ENCODE assay signal across 20 cellular contexts in the genomic region with DNA sequence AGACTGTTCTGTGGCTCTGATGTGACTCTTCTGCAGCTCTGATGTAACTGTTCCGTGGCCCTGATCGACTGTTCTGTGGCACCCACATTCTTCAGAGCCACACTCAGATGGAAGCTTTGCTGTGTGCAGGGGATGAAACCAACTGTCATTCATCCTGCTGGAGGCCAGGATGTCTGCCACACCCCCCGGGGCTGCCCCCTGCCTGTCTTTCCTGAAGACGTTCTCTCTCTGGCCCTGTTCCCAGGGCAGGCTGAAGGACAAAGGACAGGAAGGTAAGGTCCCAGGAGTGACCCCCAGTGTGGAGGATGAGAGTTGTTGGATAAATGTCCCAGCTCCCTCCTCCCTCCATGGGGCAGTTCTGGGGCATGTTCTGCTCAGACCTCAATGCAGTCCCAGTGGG. TPM values are rescaled to one million over a fixed set of nuclear protein-coding genes. Genes with fewer than 3 reads are reported as not detected.
DNase-seq lines count a peak whose midpoint lies in the region; FAIRE-seq and TF ChIP-seq lines count a peak whose summit lies in the region.
"Had no signal": no experiment of that assay in that cellular context is flagged by ENCODE, and none has a peak within 500 bp of the region (broad histone marks: within the 10 kb centered on the region; RNA-seq: fewer than 3 reads in every experiment).

No MANE protein-coding gene starts in this region.

- TF ChIP-seq CTCF in HFFc6 (IDR thresholded peaks at IDR 0.05) (no peak), astrocyte (IDR thresholded peaks at IDR 0.05; ENCODE audit: insufficient read depth, low read depth, low read length) (no peak), smooth muscle cell (IDR thresholded peaks at IDR 0.05; ENCODE audit: borderline replicate concordance, insufficient read depth, poor library complexity, severe bottlenecking) (no peak), mesothelial cell of epicardium (IDR thresholded peaks at IDR 0.05; ENCODE audit: unreplicated experiment) (no peak)

- H3K9me3 ChIP-seq in astrocyte (ENCODE audit: insufficient read depth, low read depth, low read length) (no peaks in the 10 kb centered on the region), mesenchymal stem cell (ENCODE audit: control insufficient read depth, low read length) (no peaks in the 10 kb centered on the region), smooth muscle cell (replicated peaks; ENCODE audit: low read depth) (no peaks in the 10 kb centered on the region)

- H3K36me3 ChIP-seq in astrocyte (ENCODE audit: insufficient read depth, low read length): no peaks in the 10 kb centered on the region
- no peaks in the 10 kb centered on the region for H3K36me3 ChIP-seq in mesenchymal stem cell (ENCODE audit: control insufficient read depth in 1 of 2, insufficient read depth in 2 of 2, low read depth in 1 of 2, low read length in 2 of 2)
- no peaks in the 10 kb centered on the region for H3K36me3 ChIP-seq in smooth muscle cell (ENCODE audit: low read depth)

- H2BK120ac ChIP-seq in mesenchymal stem cell (ENCODE audit: low read depth, low read length): peak overlapping the region; percentile 92

- H3K4ac ChIP-seq in mesenchymal stem cell (ENCODE audit: low read depth in 1 of 2, low read length in 2 of 2): peak overlapping the region; percentile 11 to 78

- H2BK5ac ChIP-seq in mesenchymal stem cell (ENCODE audit: low read depth, low read length, poor library complexity, severe bottlenecking): no peak overlapping the region

- no peaks in the 10 kb centered on the region for H4K20me1 ChIP-seq in astrocyte (ENCODE audit: insufficient read depth, low read length)
- H4K20me1 ChIP-seq in smooth muscle cell (ENCODE audit: low read depth): no peaks in the 10 kb centered on the region

- H3K9me3 Mint-ChIP-seq in HFFc6 (peaks cover 4% of the 10 kb centered on the region; the same call in 1 of the 2 replicates), astrocyte (ENCODE audit: unreplicated experiment) (peaks cover 7% of the 10 kb centered on the region), mesothelial cell of epicardium (peaks cover under 1% of the 10 kb centered on the region)

- peak overlapping the region; percentile 65 to 82 for H3K18ac ChIP-seq in mesenchymal stem cell (ENCODE audit: low read depth in 1 of 2, low read length in 2 of 2)

- H3K9ac ChIP-seq in astrocyte (ENCODE audit: low read length): peak overlapping the region; percentile 85
- no peak overlapping the region for H3K9ac ChIP-seq in mesenchymal stem cell (ENCODE audit: low read length)
- no peak overlapping the region for H3K9ac ChIP-seq in smooth muscle cell (ENCODE audit: low read depth)

- H3K14ac ChIP-seq in mesenchymal stem cell (ENCODE audit: low read length in 2 of 2): no peak overlapping the region

- no peak overlapping the region for H3K4me3 ChIP-seq in astrocyte (ENCODE audit: insufficient read depth, low read depth, low read length)
- no peak overlapping the region for H3K4me3 ChIP-seq in mesenchymal stem cell (ENCODE audit: insufficient read depth in 1 of 2, low read depth in 1 of 2, low read length in 2 of 2)
- no peak overlapping the region for H3K4me3 ChIP-seq in smooth muscle cell

- H2BK12ac ChIP-seq in mesenchymal stem cell (ENCODE audit: low read length in 2 of 2): peak overlapping the region; percentile 49 to 94

- H4K8ac ChIP-seq in mesenchymal stem cell (ENCODE audit: low read length): peak overlapping the region; percentile 87

- peaks cover 38% of the 10 kb centered on the region for H3K4me1 Mint-ChIP-seq in HFFc6 (ENCODE audit: low read depth)
- peaks cover 23% of the 10 kb centered on the region for H3K4me1 Mint-ChIP-seq in astrocyte (ENCODE audit: low read depth, unreplicated experiment)
- H3K4me1 Mint-ChIP-seq in mesothelial cell of epicardium: peaks cover 8% of the 10 kb centered on the region
- H3K4me1 Mint-ChIP-seq: CD4-positive, alpha-beta memory T cell had no signal

- H3K27me3 ChIP-seq in astrocyte (ENCODE audit: insufficient read depth, low read length) (no peaks in the 10 kb centered on the region), mesenchymal stem cell (ENCODE audit: control insufficient read depth in 1 of 2, insufficient read depth in 1 of 2, low read length in 2 of 2) (peaks cover 0 to 11% of the 10 kb centered on the region in 2 experiments), smooth muscle cell (ENCODE audit: low read depth) (no peaks in the 10 kb centered on the region)

- H3K4me2 ChIP-seq in astrocyte (ENCODE audit: low read length): peak overlapping the region; percentile 56
- no peak overlapping the region for H3K4me2 ChIP-seq in mesenchymal stem cell (ENCODE audit: low read length, poor library complexity, severe bottlenecking)
- H3K4me2 ChIP-seq in smooth muscle cell: no peak overlapping the region

- 58% methylated on average over 4 of the region's 4 CpGs for WGBS in mesenchymal stem cell
- 86% methylated on average over 4 of the region's 4 CpGs for WGBS in smooth muscle cell (ENCODE audit: low lambda C conversion rate)

- H3K27ac Mint-ChIP-seq in HFFc6: peak overlapping the region; percentile 100
- peak overlapping the region; percentile 99 for H3K27ac Mint-ChIP-seq in astrocyte (ENCODE audit: unreplicated experiment)
- no peak overlapping the region for H3K27ac Mint-ChIP-seq in mesothelial cell of epicardium
- H3K27ac Mint-ChIP-seq: B cell had no signal

- H4K91ac ChIP-seq in mesenchymal stem cell (ENCODE audit: low read length): peak overlapping the region; percentile 43

- peaks cover 7% of the 10 kb centered on the region for H3F3A ChIP-seq in smooth muscle cell (ENCODE audit: low read depth)

- H3K27ac ChIP-seq in astrocyte (ENCODE audit: low read depth, low read length): peak overlapping the region; percentile 99
- no peak overlapping the region for H3K27ac ChIP-seq in mesenchymal stem cell (ENCODE audit: low read length, poor library complexity, severe bottlenecking)
- H3K27ac ChIP-seq in smooth muscle cell (ENCODE audit: low read depth): peak overlapping the region; percentile 99

- peak overlapping the region; percentile 44 for H2BK15ac ChIP-seq in mesenchymal stem cell (ENCODE audit: low read depth, poor library complexity, severe bottlenecking)

- no peak for FAIRE-seq in astrocyte (lab: Jason Lieb, UNC)
- FAIRE-seq: D721Med had no signal

- H2AK5ac ChIP-seq in mesenchymal stem cell (ENCODE audit: low read length, severe bottlenecking): peak overlapping the region; percentile 68

- H3K36me3 Mint-ChIP-seq in HFFc6 (ENCODE audit: low read depth) (peaks cover 6% of the 10 kb centered on the region), astrocyte (ENCODE audit: low read depth, unreplicated experiment) (peaks cover 1% of the 10 kb centered on the region), mesothelial cell of epicardium (no peaks in the 10 kb centered on the region)
- H3K36me3 Mint-ChIP-seq: CD4-positive, alpha-beta memory T cell had no signal

- H3K4me1 ChIP-seq in astrocyte (ENCODE audit: insufficient read depth, low read length): peaks cover 33% of the 10 kb centered on the region
- peaks cover 27% of the 10 kb centered on the region for H3K4me1 ChIP-seq in mesenchymal stem cell (ENCODE audit: control insufficient read depth, insufficient read depth, low read depth, low read length)
- H3K4me1 ChIP-seq in smooth muscle cell (ENCODE audit: low read depth): peaks cover 7% of the 10 kb centered on the region

- no peaks in the 10 kb centered on the region; the same call in 1 of the 2 replicates for H3K27me3 Mint-ChIP-seq in HFFc6 (ENCODE audit: insufficient read depth)
- H3K27me3 Mint-ChIP-seq in astrocyte (ENCODE audit: low read depth, unreplicated experiment): no peaks in the 10 kb centered on the region
- H3K27me3 Mint-ChIP-seq in mesothelial cell of epicardium (ENCODE audit: low read depth): no peaks in the 10 kb centered on the region
- H3K27me3 Mint-ChIP-seq: B cell; CD4-positive, alpha-beta memory T cell had no signal

- no peak for DNase-seq in HFFc6
- no peak for DNase-seq in astrocyte (ENCODE audit: low read depth)
- peak; percentile 37 for DNase-seq in mesenchymal stem cell
- no peak for DNase-seq in smooth muscle cell (lab: John Stamatoyannopoulos, UW; ENCODE audit: unreplicated experiment)
- no peak for DNase-seq in NCI-H2227 (lab: John Stamatoyannopoulos, UW; ENCODE audit: unreplicated experiment)
- no peak for DNase-seq in mesothelial cell of epicardium (ENCODE audit: low spot score in 2 of 2, unreplicated experiment in 2 of 2)
- no peak for DNase-seq in NCI-H146 (lab: John Stamatoyannopoulos, UW)
- DNase-seq: ACHN; CD4-positive, alpha-beta memory T cell; DMS79 treated with DMSO at 0.1 percent for 48 hours; GF-D8; GOT3; KG1; NCI-H1092; NCI-H1694 treated with DMSO at 0.1 percent for 48 hours; NCI-H446; NCI-H774 had no signal

- no peaks in the 10 kb centered on the region for H3K79me2 ChIP-seq in astrocyte (ENCODE audit: insufficient read depth, low read length)
- H3K79me2 ChIP-seq in smooth muscle cell (ENCODE audit: low read depth): no peaks in the 10 kb centered on the region

- no peak overlapping the region for H2AFZ ChIP-seq in astrocyte (ENCODE audit: low read depth, low read length)
- no peak overlapping the region for H2AFZ ChIP-seq in mesenchymal stem cell (ENCODE audit: low read depth, low read length)
- H2AFZ ChIP-seq in smooth muscle cell (ENCODE audit: low read depth): no peak overlapping the region

- H3K4me3 Mint-ChIP-seq in HFFc6 (peak overlapping the region; percentile 44; the same call in 1 of the 2 replicates), astrocyte (ENCODE audit: unreplicated experiment) (no peak overlapping the region), mesothelial cell of epicardium (no peak overlapping the region)
- H3K4me3 Mint-ChIP-seq: B cell; CD4-positive, alpha-beta memory T cell had no signal

- H3K79me1 ChIP-seq in mesenchymal stem cell (replicated peaks; ENCODE audit: low read length, poor library complexity, severe bottlenecking): no peaks in the 10 kb centered on the region

- H3K23ac ChIP-seq in mesenchymal stem cell (ENCODE audit: low read length in 2 of 2): no peak overlapping the region

RNA-seq across cellular contexts. Expression of gene UMODL1, which starts 29.4 kb away (rescaled TPM):
- total RNA-seq in HFFc6 (2021; fragmentation: NEBNext Ultra II Directional; extraction: Animal tissue kit (Norgen Biotek cat#: 25700)): not detected
- 0.10 TPM in 1 of 2 replicates, not detected in the other for total RNA-seq in astrocyte
- polyA plus RNA-seq in mesenchymal stem cell (2013, experiment 1 of 2): 0.07 TPM
- 0.07 TPM for polyA plus RNA-seq in mesenchymal stem cell (2013, experiment 2 of 2)
- not detected in 2 replicates for total RNA-seq in smooth muscle cell
- polyA plus RNA-seq in smooth muscle cell: 0.14 TPM in 1 of 2 replicates, not detected in the other
- total RNA-seq in mesothelial cell of epicardium: not detected in 3 replicates
- total RNA-seq: MCF 10A had no signal

RNA-seq across cellular contexts. Expression of gene ZBTB21, which starts 31.6 kb away (rescaled TPM):
- 10 to 100 TPM; 16.6 to 19.5 (median 18.9) TPM for total RNA-seq in HFFc6 (2021; fragmentation: NEBNext Ultra II Directional; extraction: Animal tissue kit (Norgen Biotek cat#: 25700))
- total RNA-seq in astrocyte: 18.3 and 20.5 TPM in 2 replicates
- polyA plus RNA-seq in mesenchymal stem cell (2013, experiment 1 of 2): 9.7 TPM
- polyA plus RNA-seq in mesenchymal stem cell (2013, experiment 2 of 2): 9.5 TPM
- 22.5 and 24.1 TPM in 2 replicates for total RNA-seq in smooth muscle cell
- 6.2 and 8.4 TPM in 2 replicates for polyA plus RNA-seq in smooth muscle cell
- 15.5 to 17.7 TPM (median 17.4 TPM) in 3 replicates for total RNA-seq in mesothelial cell of epicardium
